26 cellular contexts compared by ENCODE assay signal in the genomic region with DNA sequence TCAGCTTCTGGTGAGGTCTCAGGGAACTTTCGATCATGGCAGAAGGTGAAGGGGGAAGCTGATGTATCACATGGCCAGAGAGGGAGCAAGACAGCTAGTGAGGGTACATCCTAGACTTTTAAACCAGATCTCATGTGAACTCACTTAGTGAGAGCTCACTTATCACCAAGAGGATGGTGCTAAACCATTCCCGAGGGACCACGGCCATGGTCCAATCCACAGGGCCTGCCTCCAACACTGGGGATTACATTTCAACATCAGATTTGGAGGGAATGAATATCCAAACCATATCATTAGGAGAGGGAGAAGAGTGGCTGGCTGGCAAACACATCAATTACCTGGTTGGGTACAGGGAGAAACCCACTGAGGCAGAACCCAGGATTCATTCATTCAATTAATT.
DNase-seq lines count a peak whose midpoint lies in the region; ATAC-seq, FAIRE-seq and TF ChIP-seq lines count a peak whose summit lies in the region.
"Had no signal": no experiment of that assay in that cellular context is flagged by ENCODE, and none has a peak within 500 bp of the region (broad histone marks: within the 10 kb centered on the region; RNA-seq: fewer than 3 reads in every experiment).

No MANE protein-coding gene starts in this region.

- H2AFZ ChIP-seq in keratinocyte (ENCODE audit: control insufficient read depth, low read length) = no peak overlapping the region
- H2AFZ ChIP-seq: GM23338, PC-9 had no signal

- H3K27ac ChIP-seq in RWPE1 (peak overlapping the region; percentile 76), ascending aorta (peak overlapping the region; percentile 87 to 88), keratinocyte (ENCODE audit: control insufficient read depth, insufficient read depth, low read length) (no peak overlapping the region), subcutaneous abdominal adipose tissue (ENCODE audit: low read depth, low read length) (peak overlapping the region; percentile 72)
- H3K27ac ChIP-seq: PC-9 had no signal

- no peaks in the 10 kb centered on the region for H3K9me1 ChIP-seq in keratinocyte (ENCODE audit: control insufficient read depth, extremely low read depth, insufficient read depth, low read length)

- H4K20me1 ChIP-seq in keratinocyte (ENCODE audit: control insufficient read depth, extremely low read depth, insufficient read depth, low read length) = no peaks in the 10 kb centered on the region

- H3K4me2 ChIP-seq in keratinocyte (ENCODE audit: control insufficient read depth, extremely low read depth, insufficient read depth, low read depth, low read length) = no peak overlapping the region
- H3K4me2 ChIP-seq: GM23338, PC-9 had no signal

- ATAC-seq in sciatic nerve = no peak
- ATAC-seq in HG03354 (IDR thresholded peaks at IDR 0.05; ENCODE audit: poor library complexity, severe bottlenecking, unreplicated experiment) = no peak
- no peak for ATAC-seq in HG02642 (IDR thresholded peaks at IDR 0.05; ENCODE audit: poor library complexity, unreplicated experiment)
- ATAC-seq: CD8-positive, alpha-beta T cell; GM12878; GM23338 had no signal

- dilution Hi-C loops in keratinocyte (cut with MboI; ENCODE audit: extremely low pct_ligation_motif_present, low sequenced_read_pairs) = no loop called here

- H3K36me3 ChIP-seq in ascending aorta = no peaks in the 10 kb centered on the region
- H3K36me3 ChIP-seq in keratinocyte (ENCODE audit: control insufficient read depth in 2 of 2, extremely low read depth in 1 of 2, insufficient read depth in 2 of 2, low read length in 2 of 2) = no peaks in the 10 kb centered on the region
- H3K36me3 ChIP-seq in subcutaneous abdominal adipose tissue (ENCODE audit: control insufficient read depth in 5 of 5, insufficient read depth in 5 of 5, low read length in 5 of 5) = no peaks in the 10 kb centered on the region
- H3K36me3 ChIP-seq: MG63 had no signal

- POLR2A ChIA-PET in RWPE1 (lab: Yijun Ruan, JAX; ENCODE audit: low non-redundant PET) = no interaction called here

- DNase-seq in RWPE1 (ENCODE audit: low spot score) (no peak), ascending aorta (ENCODE audit: low spot score in 2 of 2) (peak in 1 of 2 donors; percentile 50), keratinocyte (ENCODE audit: low read depth, low spot score) (no peak), RPMI8226 (no peak), sciatic nerve (ENCODE audit: low spot score) (no peak)
- DNase-seq: C1 segment of cervical spinal cord; CD8-positive, alpha-beta T cell; DMS79; EL; GDM1; H9; KBM-7; MG63; NCI-H1105 treated with DMSO at 0.1 percent for 48 hours; NCI-H146; NCI-H1930; NCI-H2107; NCI-H526; PC-9; SHP77 treated with DMSO at 0.1 percent for 48 hours had no signal

- peak; percentile 48 for FAIRE-seq in keratinocyte (lab: Jason Lieb, UNC)
- FAIRE-seq: GM12878 had no signal

- no peaks in the 10 kb centered on the region for H3K27me3 ChIP-seq in ascending aorta
- H3K27me3 ChIP-seq in keratinocyte (ENCODE audit: control insufficient read depth, extremely low read depth, insufficient read depth, low read length) = no peaks in the 10 kb centered on the region
- H3K27me3 ChIP-seq in subcutaneous abdominal adipose tissue (ENCODE audit: control insufficient read depth in 5 of 5, insufficient read depth in 4 of 5, low read length in 5 of 5) = no peaks in the 10 kb centered on the region
- H3K27me3 ChIP-seq: MG63 had no signal

- TF ChIP-seq CTCF in RWPE1 (conservative IDR thresholded peaks at IDR 0.05; ENCODE audit: low read depth) (no peak), ascending aorta (IDR thresholded peaks at IDR 0.05) (no peak), keratinocyte (optimal IDR thresholded peaks at IDR 0.05 in 1 of 3, IDR thresholded peaks at IDR 0.05 in 1 of 3, conservative IDR thresholded peaks at IDR 0.05 in 1 of 3; ENCODE audit: extremely low read depth in 1 of 3, insufficient read depth in 2 of 3, low read length in 3 of 3) (no peak)

- peaks cover 4 to 7% of the 10 kb centered on the region in 2 donors for H3K9me3 ChIP-seq in ascending aorta
- H3K9me3 ChIP-seq in keratinocyte (ENCODE audit: control insufficient read depth, low read depth, low read length) = peaks cover 3% of the 10 kb centered on the region
- peaks cover 0 to 10% (median 7%) of the 10 kb centered on the region in 5 donors for H3K9me3 ChIP-seq in subcutaneous abdominal adipose tissue (ENCODE audit: control insufficient read depth in 5 of 5, low read length in 5 of 5)

- H3K4me1 ChIP-seq in ascending aorta = peaks cover 3 to 22% of the 10 kb centered on the region in 2 donors
- H3K4me1 ChIP-seq in keratinocyte (ENCODE audit: control insufficient read depth, extremely low read depth, insufficient read depth, low read length) = peaks cover 14% of the 10 kb centered on the region
- H3K4me1 ChIP-seq in subcutaneous abdominal adipose tissue (ENCODE audit: control insufficient read depth in 5 of 5, insufficient read depth in 5 of 5, low read length in 5 of 5) = peaks cover 5 to 35% (median 31%) of the 10 kb centered on the region in 5 donors
- H3K4me1 ChIP-seq: Caco-2 had no signal

- H3K9ac ChIP-seq in keratinocyte (ENCODE audit: control insufficient read depth, extremely low read depth, insufficient read depth, low read length) = no peak overlapping the region
- no peak overlapping the region for H3K9ac ChIP-seq in subcutaneous abdominal adipose tissue (ENCODE audit: low read length in 5 of 5)

- intact Hi-C loops in ascending aorta (cut with DNase I) (loop anchor here (5.0 kb wide), 2 partner anchors 39 to 59 kb away; no protein-coding TSS in a partner anchor), sciatic nerve (cut with DNase I) (no loop called here)

- H3K79me2 ChIP-seq in keratinocyte (ENCODE audit: control insufficient read depth, insufficient read depth, low read length) = no peaks in the 10 kb centered on the region

- no peak overlapping the region for H3K4me3 ChIP-seq in ascending aorta
- H3K4me3 ChIP-seq in keratinocyte (ENCODE audit: control insufficient read depth in 2 of 3, extremely low read depth in 1 of 3, insufficient read depth in 2 of 3, low read depth in 1 of 3, low read length in 3 of 3) = no peak overlapping the region
- H3K4me3 ChIP-seq in subcutaneous abdominal adipose tissue (ENCODE audit: low read depth in 1 of 5, low read length in 5 of 5) = no peak overlapping the region
- H3K4me3 ChIP-seq: GM12878, GM23338, MG63, PC-9 had no signal

- CTCF ChIA-PET in RWPE1 (lab: Yijun Ruan, JAX) = no interaction called here
